1 cellular context compared by ENCODE assay signal in the genomic region with DNA sequence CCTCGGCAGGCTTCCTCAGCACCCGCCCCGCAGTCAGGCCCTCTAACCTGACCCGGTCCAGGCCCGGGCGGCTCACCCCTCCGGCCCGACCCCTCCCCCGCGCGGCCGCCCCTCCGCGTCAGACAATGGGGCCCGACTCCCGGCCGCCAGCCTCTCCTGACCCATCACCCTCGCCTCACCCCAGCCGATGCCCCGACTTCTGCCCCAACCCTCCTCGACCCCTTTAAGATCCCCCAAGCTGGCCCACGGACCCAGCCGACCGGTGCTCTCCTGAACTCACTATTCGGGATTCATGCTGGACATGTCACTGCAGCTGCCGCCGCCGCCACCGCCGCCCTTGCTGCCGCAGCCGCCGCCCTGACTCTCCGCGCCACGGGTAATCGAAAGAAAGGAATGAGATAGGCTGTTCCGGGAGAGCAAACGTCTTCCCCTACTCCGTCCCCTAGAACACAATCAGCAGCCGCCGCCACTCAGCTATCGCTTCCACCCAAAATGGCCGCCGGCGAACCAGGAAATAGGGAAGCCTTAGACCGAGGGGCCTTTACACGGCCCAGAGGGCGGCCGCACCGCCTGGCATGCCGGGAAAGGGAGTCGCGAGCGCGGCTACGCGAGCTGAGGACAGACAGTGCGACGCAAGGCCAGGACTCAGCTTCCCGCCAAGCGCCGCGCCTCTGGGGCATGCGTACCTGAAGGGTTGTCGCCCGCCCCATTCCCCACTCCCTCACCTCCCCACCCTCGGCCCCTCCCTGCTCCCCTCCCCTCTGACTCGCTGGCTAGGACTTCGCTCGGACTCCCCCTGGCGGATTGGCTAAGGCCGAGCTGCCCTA.
A peak's percentile ranks its signal among the peaks of the same experiment; 100 is the strongest.
TF ChIP-seq lines count a peak whose summit lies in the region.

A gene (minus strand): TSS at position 494 of the 827 bp plus-strand sequence. CDS start 191 bp downstream, at position 303.

TF ChIP-seq in K562, 482 proteins besides CTCF, POLR2A, EP300 and RAD21 (continued from another document and continues in another):
- TF ChIP-seq, protein P1, sequence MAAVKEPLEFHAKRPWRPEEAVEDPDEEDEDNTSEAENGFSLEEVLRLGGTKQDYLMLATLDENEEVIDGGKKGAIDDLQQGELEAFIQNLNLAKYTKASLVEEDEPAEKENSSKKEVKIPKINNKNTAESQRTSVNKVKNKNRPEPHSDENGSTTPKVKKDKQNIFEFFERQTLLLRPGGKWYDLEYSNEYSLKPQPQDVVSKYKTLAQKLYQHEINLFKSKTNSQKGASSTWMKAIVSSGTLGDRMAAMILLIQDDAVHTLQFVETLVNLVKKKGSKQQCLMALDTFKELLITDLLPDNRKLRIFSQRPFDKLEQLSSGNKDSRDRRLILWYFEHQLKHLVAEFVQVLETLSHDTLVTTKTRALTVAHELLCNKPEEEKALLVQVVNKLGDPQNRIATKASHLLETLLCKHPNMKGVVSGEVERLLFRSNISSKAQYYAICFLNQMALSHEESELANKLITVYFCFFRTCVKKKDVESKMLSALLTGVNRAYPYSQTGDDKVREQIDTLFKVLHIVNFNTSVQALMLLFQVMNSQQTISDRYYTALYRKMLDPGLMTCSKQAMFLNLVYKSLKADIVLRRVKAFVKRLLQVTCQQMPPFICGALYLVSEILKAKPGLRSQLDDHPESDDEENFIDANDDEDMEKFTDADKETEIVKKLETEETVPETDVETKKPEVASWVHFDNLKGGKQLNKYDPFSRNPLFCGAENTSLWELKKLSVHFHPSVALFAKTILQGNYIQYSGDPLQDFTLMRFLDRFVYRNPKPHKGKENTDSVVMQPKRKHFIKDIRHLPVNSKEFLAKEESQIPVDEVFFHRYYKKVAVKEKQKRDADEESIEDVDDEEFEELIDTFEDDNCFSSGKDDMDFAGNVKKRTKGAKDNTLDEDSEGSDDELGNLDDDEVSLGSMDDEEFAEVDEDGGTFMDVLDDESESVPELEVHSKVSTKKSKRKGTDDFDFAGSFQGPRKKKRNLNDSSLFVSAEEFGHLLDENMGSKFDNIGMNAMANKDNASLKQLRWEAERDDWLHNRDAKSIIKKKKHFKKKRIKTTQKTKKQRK (IDR thresholded peaks at IDR 0.05; ENCODE audit: borderline replicate concordance, low read depth, low read length): no peak
- TF ChIP-seq SMAD4 (CRISPR knock-in tag; conservative IDR thresholded peaks at IDR 0.05) (peak; percentile 52; the same call in 1 of the 2 replicates), EP400 (IDR thresholded peaks at IDR 0.05) (peak; percentile 94), ZFP30 (CRISPR knock-in tag; IDR thresholded peaks at IDR 0.05; ENCODE audit: borderline replicate concordance) (no peak), CEBPG (CRISPR knock-in tag; IDR thresholded peaks at IDR 0.05) (no peak; the same call in 1 of the 2 replicates), CEBPG (tag; conservative IDR thresholded peaks at IDR 0.05 in 1 of 2, IDR thresholded peaks at IDR 0.05 in 1 of 2) (no peak), FOXM1 (IDR thresholded peaks at IDR 0.05; ENCODE audit: low read depth) (no peak), FOXM1 (CRISPR knock-in tag; IDR thresholded peaks at IDR 0.05; ENCODE audit: low read depth) (no peak; the same call in 1 of the 2 replicates), ZKSCAN8 (CRISPR knock-in tag; IDR thresholded peaks at IDR 0.05) (no peak), SIN3A (IDR thresholded peaks at IDR 0.05; ENCODE audit: borderline replicate concordance in 2 of 2, control insufficient read depth in 1 of 2, low read depth in 2 of 2, low read length in 2 of 2) (peak in 1 of 2 experiments; percentile 78; a peak in 2 of 4 replicates), PTTG1 (tag; IDR thresholded peaks at IDR 0.05; ENCODE audit: low read depth) (no peak), CHD2 (IDR thresholded peaks at IDR 0.05; ENCODE audit: low read depth, low read length) (peak; percentile 22; the same call in 1 of the 2 replicates), SLC30A9 (CRISPR knock-in tag; IDR thresholded peaks at IDR 0.05) (no peak), FOXK2 (conservative IDR thresholded peaks at IDR 0.05 in 1 of 2, IDR thresholded peaks at IDR 0.05 in 1 of 2; ENCODE audit: low read depth in 2 of 2) (peak in 1 of 2 experiments; percentile 68; a peak in 2 of 4 replicates), ELF2 (CRISPR knock-in tag; IDR thresholded peaks at IDR 0.05) (peak; percentile 96), TCF7 (IDR thresholded peaks at IDR 0.05; ENCODE audit: borderline replicate concordance) (peak; percentile 50; the same call in 1 of the 2 replicates), YY1 (IDR thresholded peaks at IDR 0.05; ENCODE audit: borderline replicate concordance in 1 of 3, control insufficient read depth in 1 of 3, extremely low read depth in 1 of 3, insufficient read depth in 3 of 3, insufficient read length in 1 of 3, insufficient replicate concordance in 2 of 3, low read depth in 1 of 3, low read length in 2 of 3) (peak; percentile 89 to 98 (median 97)), TRIM24 (IDR thresholded peaks at IDR 0.05) (no peak; a peak in 1 of 4 replicates), ZNF696 (CRISPR knock-in tag; conservative IDR thresholded peaks at IDR 0.05) (no peak), BCOR (IDR thresholded peaks at IDR 0.05) (no peak), PURB (CRISPR knock-in tag; IDR thresholded peaks at IDR 0.05; ENCODE audit: low read depth) (no peak), ZNF699 (CRISPR knock-in tag; IDR thresholded peaks at IDR 0.05; ENCODE audit: insufficient replicate concordance) (no peak), POLR2B (IDR thresholded peaks at IDR 0.05; ENCODE audit: low read depth, partially characterized antibody) (peak; percentile 91), ZNF239 (CRISPR knock-in tag; IDR thresholded peaks at IDR 0.05) (no peak), ZNF431 (CRISPR knock-in tag; IDR thresholded peaks at IDR 0.05) (no peak), MYC (IDR thresholded peaks at IDR 0.05; ENCODE audit: low read depth, low read length) (peak; percentile 79), MYC (CRISPR knock-in tag; IDR thresholded peaks at IDR 0.05; ENCODE audit: borderline replicate concordance, low read depth) (no peak), TEAD4 (IDR thresholded peaks at IDR 0.05; ENCODE audit: low read length) (peak; percentile 41), TEAD4 (CRISPR knock-in tag; IDR thresholded peaks at IDR 0.05; ENCODE audit: borderline replicate concordance) (no peak), ZNF140 (CRISPR knock-in tag; IDR thresholded peaks at IDR 0.05) (no peak), E2F3 (CRISPR knock-in tag; IDR thresholded peaks at IDR 0.05) (peak; percentile 82), FOXP1 (CRISPR knock-in tag; IDR thresholded peaks at IDR 0.05) (peak; percentile 90), SREBF1 (IDR thresholded peaks at IDR 0.05; ENCODE audit: borderline replicate concordance, low read depth, low read length) (no peak), THRAP3 (IDR thresholded peaks at IDR 0.05; ENCODE audit: borderline replicate concordance) (no peak)
- TF ChIP-seq, protein P2, sequence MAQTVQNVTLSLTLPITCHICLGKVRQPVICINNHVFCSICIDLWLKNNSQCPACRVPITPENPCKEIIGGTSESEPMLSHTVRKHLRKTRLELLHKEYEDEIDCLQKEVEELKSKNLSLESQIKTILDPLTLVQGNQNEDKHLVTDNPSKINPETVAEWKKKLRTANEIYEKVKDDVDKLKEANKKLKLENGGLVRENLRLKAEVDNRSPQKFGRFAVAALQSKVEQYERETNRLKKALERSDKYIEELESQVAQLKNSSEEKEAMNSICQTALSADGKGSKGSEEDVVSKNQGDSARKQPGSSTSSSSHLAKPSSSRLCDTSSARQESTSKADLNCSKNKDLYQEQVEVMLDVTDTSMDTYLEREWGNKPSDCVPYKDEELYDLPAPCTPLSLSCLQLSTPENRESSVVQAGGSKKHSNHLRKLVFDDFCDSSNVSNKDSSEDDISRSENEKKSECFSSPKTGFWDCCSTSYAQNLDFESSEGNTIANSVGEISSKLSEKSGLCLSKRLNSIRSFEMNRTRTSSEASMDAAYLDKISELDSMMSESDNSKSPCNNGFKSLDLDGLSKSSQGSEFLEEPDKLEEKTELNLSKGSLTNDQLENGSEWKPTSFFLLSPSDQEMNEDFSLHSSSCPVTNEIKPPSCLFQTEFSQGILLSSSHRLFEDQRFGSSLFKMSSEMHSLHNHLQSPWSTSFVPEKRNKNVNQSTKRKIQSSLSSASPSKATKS (CRISPR knock-in tag; IDR thresholded peaks at IDR 0.05): no peak
- TF ChIP-seq, protein P3, sequence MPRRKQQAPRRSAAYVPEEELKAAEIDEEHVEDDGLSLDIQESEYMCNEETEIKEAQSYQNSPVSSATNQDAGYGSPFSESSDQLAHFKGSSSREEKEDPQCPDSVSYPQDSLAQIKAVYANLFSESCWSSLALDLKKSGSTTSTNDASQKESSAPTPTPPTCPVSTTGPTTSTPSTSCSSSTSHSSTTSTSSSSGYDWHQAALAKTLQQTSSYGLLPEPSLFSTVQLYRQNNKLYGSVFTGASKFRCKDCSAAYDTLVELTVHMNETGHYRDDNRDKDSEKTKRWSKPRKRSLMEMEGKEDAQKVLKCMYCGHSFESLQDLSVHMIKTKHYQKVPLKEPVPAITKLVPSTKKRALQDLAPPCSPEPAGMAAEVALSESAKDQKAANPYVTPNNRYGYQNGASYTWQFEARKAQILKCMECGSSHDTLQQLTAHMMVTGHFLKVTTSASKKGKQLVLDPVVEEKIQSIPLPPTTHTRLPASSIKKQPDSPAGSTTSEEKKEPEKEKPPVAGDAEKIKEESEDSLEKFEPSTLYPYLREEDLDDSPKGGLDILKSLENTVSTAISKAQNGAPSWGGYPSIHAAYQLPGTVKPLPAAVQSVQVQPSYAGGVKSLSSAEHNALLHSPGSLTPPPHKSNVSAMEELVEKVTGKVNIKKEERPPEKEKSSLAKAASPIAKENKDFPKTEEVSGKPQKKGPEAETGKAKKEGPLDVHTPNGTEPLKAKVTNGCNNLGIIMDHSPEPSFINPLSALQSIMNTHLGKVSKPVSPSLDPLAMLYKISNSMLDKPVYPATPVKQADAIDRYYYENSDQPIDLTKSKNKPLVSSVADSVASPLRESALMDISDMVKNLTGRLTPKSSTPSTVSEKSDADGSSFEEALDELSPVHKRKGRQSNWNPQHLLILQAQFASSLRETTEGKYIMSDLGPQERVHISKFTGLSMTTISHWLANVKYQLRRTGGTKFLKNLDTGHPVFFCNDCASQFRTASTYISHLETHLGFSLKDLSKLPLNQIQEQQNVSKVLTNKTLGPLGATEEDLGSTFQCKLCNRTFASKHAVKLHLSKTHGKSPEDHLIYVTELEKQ (CRISPR knock-in tag; IDR thresholded peaks at IDR 0.05): no peak
- TF ChIP-seq, protein P4, sequence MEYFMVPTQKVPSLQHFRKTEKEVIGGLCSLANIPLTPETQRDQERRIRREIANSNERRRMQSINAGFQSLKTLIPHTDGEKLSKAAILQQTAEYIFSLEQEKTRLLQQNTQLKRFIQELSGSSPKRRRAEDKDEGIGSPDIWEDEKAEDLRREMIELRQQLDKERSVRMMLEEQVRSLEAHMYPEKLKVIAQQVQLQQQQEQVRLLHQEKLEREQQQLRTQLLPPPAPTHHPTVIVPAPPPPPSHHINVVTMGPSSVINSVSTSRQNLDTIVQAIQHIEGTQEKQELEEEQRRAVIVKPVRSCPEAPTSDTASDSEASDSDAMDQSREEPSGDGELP (CRISPR knock-in tag; IDR thresholded peaks at IDR 0.05; ENCODE audit: borderline replicate concordance): peak; percentile 80
- TF ChIP-seq, protein P5, sequence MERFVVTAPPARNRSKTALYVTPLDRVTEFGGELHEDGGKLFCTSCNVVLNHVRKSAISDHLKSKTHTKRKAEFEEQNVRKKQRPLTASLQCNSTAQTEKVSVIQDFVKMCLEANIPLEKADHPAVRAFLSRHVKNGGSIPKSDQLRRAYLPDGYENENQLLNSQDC (CRISPR knock-in tag; IDR thresholded peaks at IDR 0.05): no peak
- TF ChIP-seq, protein P6, sequence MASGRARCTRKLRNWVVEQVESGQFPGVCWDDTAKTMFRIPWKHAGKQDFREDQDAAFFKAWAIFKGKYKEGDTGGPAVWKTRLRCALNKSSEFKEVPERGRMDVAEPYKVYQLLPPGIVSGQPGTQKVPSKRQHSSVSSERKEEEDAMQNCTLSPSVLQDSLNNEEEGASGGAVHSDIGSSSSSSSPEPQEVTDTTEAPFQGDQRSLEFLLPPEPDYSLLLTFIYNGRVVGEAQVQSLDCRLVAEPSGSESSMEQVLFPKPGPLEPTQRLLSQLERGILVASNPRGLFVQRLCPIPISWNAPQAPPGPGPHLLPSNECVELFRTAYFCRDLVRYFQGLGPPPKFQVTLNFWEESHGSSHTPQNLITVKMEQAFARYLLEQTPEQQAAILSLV (tag; IDR thresholded peaks at IDR 0.05): no peak
- TF ChIP-seq, protein P7, sequence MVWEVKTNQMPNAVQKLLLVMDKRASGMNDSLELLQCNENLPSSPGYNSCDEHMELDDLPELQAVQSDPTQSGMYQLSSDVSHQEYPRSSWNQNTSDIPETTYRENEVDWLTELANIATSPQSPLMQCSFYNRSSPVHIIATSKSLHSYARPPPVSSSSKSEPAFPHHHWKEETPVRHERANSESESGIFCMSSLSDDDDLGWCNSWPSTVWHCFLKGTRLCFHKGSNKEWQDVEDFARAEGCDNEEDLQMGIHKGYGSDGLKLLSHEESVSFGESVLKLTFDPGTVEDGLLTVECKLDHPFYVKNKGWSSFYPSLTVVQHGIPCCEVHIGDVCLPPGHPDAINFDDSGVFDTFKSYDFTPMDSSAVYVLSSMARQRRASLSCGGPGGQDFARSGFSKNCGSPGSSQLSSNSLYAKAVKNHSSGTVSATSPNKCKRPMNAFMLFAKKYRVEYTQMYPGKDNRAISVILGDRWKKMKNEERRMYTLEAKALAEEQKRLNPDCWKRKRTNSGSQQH (CRISPR knock-in tag; IDR thresholded peaks at IDR 0.05): peak; percentile 33; the same call in 1 of the 2 replicates
- TF ChIP-seq, protein P8, sequence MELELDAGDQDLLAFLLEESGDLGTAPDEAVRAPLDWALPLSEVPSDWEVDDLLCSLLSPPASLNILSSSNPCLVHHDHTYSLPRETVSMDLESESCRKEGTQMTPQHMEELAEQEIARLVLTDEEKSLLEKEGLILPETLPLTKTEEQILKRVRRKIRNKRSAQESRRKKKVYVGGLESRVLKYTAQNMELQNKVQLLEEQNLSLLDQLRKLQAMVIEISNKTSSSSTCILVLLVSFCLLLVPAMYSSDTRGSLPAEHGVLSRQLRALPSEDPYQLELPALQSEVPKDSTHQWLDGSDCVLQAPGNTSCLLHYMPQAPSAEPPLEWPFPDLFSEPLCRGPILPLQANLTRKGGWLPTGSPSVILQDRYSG (tag; conservative IDR thresholded peaks at IDR 0.05; ENCODE audit: low read depth): no peak
- TF ChIP-seq, protein P9, sequence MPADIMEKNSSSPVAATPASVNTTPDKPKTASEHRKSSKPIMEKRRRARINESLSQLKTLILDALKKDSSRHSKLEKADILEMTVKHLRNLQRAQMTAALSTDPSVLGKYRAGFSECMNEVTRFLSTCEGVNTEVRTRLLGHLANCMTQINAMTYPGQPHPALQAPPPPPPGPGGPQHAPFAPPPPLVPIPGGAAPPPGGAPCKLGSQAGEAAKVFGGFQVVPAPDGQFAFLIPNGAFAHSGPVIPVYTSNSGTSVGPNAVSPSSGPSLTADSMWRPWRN (IDR thresholded peaks at IDR 0.05; ENCODE audit: low read depth): no peak
- TF ChIP-seq, protein P10, sequence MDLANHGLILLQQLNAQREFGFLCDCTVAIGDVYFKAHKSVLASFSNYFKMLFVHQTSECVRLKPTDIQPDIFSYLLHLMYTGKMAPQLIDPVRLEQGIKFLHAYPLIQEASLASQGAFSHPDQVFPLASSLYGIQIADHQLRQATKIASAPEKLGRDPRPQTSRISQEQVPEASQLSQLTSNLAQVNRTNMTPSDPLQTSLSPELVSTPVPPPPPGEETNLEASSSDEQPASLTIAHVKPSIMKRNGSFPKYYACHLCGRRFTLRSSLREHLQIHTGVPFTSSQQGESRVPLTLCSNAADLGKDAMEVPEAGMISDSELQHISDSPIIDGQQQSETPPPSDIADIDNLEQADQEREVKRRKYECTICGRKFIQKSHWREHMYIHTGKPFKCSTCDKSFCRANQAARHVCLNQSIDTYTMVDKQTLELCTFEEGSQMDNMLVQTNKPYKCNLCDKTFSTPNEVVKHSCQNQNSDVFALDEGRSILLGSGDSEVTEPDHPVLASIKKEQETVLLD (IDR thresholded peaks at IDR 0.05): peak; percentile 91
